ENCODE assay signal across 24 cellular contexts in genomic region chr13:41150058-41150457, GRCh38.
"Had no signal": no experiment of that assay in that cellular context is flagged by ENCODE, and none has a peak within 500 bp of the region (broad histone marks: within the 10 kb centered on the region; RNA-seq: fewer than 3 reads in every experiment).

No MANE protein-coding gene starts in this region.

- H3K4me3 ChIP-seq: dorsolateral prefrontal cortex, esophagus squamous epithelium, lung, mucosa of descending colon, pancreas, right lobe of liver, thoracic aorta, tibial nerve, upper lobe of left lung had no signal

- H3K27ac ChIP-seq: dorsolateral prefrontal cortex, esophagus squamous epithelium, neutrophil, pancreas, right lobe of liver, thoracic aorta, tibial nerve, upper lobe of left lung had no signal

- H3K27me3 ChIP-seq: dorsolateral prefrontal cortex, esophagus squamous epithelium, neutrophil, pancreas, right lobe of liver, tibial nerve, upper lobe of left lung had no signal

- FAIRE-seq: colon, frontal cortex, keratinocyte, pancreas, small intestine, urothelium cell line had no signal

- ATAC-seq: left lobe of liver; mucosa of descending colon; natural killer cell treated with Interleukin-12 subunit alpha and Interleukin-12 subunit beta and Interleukin-15 and Interleukin-18, amount 100 ng/mL, for 72 hours; pancreas; right lobe of liver; stimulated activated naive B cell treated with anti-CD40 and anti-IgM and Interleukin-4, amounts not matched to agents 10 μg/mL and 1 μg/mL and 100 μg/mL, for 72 hours had no signal

- DNase-seq: dorsolateral prefrontal cortex; effector CD4-positive, alpha-beta T cell; esophagus squamous epithelium; hypothalamus; mesenchymal stem cell; mucosa of descending colon; naive B cell; pancreas; right lobe of liver; small intestine; stimulated activated CD4-positive, alpha-beta T cell treated with anti-CD3 and anti-CD28 coated beads, Interleukin-15, amount 100 ng/mL, for 24 hours; stimulated activated CD4-positive, alpha-beta T cell treated with anti-CD3 and anti-CD28 coated beads, Interleukin-2, amount 100 ng/mL, for 48 hours; stimulated activated naive B cell treated with anti-CD40 and anti-IgM and Interleukin-4, amounts not matched to agents 10 μg/mL and 1 μg/mL and 100 μg/mL, for 72 hours; upper lobe of left lung had no signal

- H3K36me3 ChIP-seq: esophagus squamous epithelium, neutrophil, pancreas, right lobe of liver, thoracic aorta, upper lobe of left lung had no signal

- H3K4me1 ChIP-seq: esophagus squamous epithelium, pancreas, right lobe of liver, tibial nerve, upper lobe of left lung had no signal
